28 cellular contexts compared by ENCODE assay signal in the genomic region with DNA sequence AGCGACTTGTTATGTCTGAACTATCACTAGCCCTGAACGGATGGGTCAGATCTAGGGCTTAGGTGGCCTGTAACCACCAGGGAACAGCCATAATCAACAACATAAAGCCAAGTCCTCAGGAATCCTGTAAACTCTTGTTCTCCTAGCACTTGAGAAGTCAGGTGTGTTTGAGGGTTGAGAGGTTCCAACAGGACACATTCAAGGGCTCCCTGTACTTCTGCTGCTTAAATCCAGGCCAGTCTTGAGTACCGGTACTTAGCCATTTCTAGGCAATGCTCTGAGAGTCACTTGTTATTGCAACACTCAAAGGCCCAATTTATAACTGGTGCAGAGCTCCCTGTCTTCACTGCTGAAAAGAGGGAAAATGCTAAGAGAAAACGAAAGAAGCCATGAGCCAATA.
"Had no signal": no experiment of that assay in that cellular context is flagged by ENCODE, and none has a peak within 500 bp of the region (broad histone marks: within the 10 kb centered on the region; RNA-seq: fewer than 3 reads in every experiment).

No MANE protein-coding gene starts in this region.

- H3K4me3 ChIP-seq: gastrocnemius medialis, ovary, prostate gland, spleen, testis had no signal

- H3K36me3 ChIP-seq: gastrocnemius medialis, ovary, prostate gland, spleen had no signal

- H3K27ac ChIP-seq: gastrocnemius medialis, ovary, prostate gland, spleen, testis had no signal

- H3K9me3 ChIP-seq: gastrocnemius medialis, ovary, prostate gland, spleen, testis had no signal

- H3K4me1 ChIP-seq: gastrocnemius medialis, prostate gland, spleen, testis had no signal

- H3K27me3 ChIP-seq: gastrocnemius medialis, ovary, spleen, testis had no signal

- DNase-seq: activated CD4-positive, alpha-beta memory T cell treated with anti-CD3 and anti-CD28 coated beads, Interleukin-2, amount 10 ng/mL, durations not matched to agents 7 days and 5 days; activated CD4-positive, alpha-beta T cell treated with anti-CD3 and anti-CD28 coated beads for 1 hour; activated CD4-positive, alpha-beta T cell treated with anti-CD3 and anti-CD28 coated beads, Interleukin-2, amount 10 ng/mL, durations not matched to agents 7 days and 5 days; activated CD8-positive, alpha-beta memory T cell treated with anti-CD3 and anti-CD28 coated beads, Interleukin-2, amount 50 U/mL, for 48 hours; activated gamma-delta T cell; activated naive CD4-positive, alpha-beta T cell treated with anti-CD3 and anti-CD28 coated beads, Interleukin-2, amount 10 ng/mL, durations not matched to agents 7 days and 5 days; activated naive CD8-positive, alpha-beta T cell treated with anti-CD3 and anti-CD28 coated beads, Interleukin-2, amount 10 ng/mL, durations not matched to agents 7 days and 5 days; activated T-cell treated with anti-CD3 and anti-CD28 coated beads, Interleukin-2, amount 50 U/mL, for 24 hours; amniotic stem cell; caudate nucleus; cortex of kidney; effector memory CD8-positive, alpha-beta T cell; erythroblast; gastrocnemius medialis; glutamatergic neuron; midbrain; naive thymus-derived CD4-positive, alpha-beta T cell; ovary; retina; spleen; stimulated activated CD4-positive, alpha-beta T cell treated with anti-CD3 and anti-CD28 coated beads, Interleukin-4, amount 100 ng/mL, for 1 hour; stimulated activated naive CD8-positive, alpha-beta T cell treated with anti-CD3 and anti-CD28 coated beads, Interleukin-15, Interleukin-2, amounts not matched to agents 100 U/mL and 50 U/mL, for 24 hours; T-helper 9 cell; testis had no signal

- FAIRE-seq: astrocyte, islet of Langerhans had no signal

- ATAC-seq: effector memory CD8-positive, alpha-beta T cell; gastrocnemius medialis; naive thymus-derived CD4-positive, alpha-beta T cell; stimulated activated naive CD8-positive, alpha-beta T cell treated with anti-CD3 and anti-CD28 coated beads, Interleukin-15, Interleukin-2, amounts not matched to agents 100 U/mL and 50 U/mL, for 24 hours; WTC11 had no signal
